In the genomic region with DNA sequence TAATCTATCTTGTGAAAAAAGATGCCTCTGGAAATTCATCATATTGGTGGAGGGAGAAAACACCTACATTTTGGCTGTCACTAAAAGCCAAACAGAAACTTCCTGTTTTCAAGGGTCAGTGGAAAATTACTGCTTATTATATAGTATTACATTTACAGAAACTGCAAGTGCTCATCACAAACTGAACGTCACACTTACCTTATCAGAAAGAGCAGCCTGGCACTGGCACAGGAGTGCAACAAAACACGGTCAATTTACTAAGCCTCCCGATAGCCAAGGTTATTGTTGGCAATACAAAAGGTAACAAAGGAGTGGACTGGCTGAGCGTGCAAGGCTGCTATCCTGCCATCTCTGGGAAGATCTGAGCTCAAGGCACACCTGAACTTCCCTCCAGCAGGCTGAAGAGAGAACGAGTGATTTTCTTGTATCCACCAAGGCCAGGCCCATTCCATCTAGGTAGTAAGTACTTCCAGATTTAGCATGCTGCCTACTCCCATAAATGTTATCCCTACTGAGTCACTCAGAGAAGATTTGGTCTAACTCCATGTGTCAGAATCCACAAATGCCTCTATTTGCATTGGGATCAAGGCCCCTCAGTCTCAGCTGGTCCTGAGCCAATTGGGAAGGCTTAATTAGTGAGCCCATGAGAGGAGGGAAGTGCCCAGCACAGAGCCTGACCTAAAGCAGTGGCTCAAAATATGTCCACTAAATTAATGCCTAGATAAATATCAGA, we compare ENCODE assay signal across 12 cellular contexts.
DNase-seq lines count a peak whose midpoint lies in the region; ATAC-seq and TF ChIP-seq lines count a peak whose summit lies in the region.
"Had no signal": no experiment of that assay in that cellular context is flagged by ENCODE, and none has a peak within 500 bp of the region (broad histone marks: within the 10 kb centered on the region; RNA-seq: fewer than 3 reads in every experiment).

No MANE protein-coding gene starts in this region.

- H3K27me3 ChIP-seq in osteoblast (ENCODE audit: insufficient read depth, low read length), result no peaks in the 10 kb centered on the region
- H3K27me3 ChIP-seq: adrenal gland, pancreas had no signal

- no peaks in the 10 kb centered on the region for H3K9me3 Mint-ChIP-seq in effector memory CD8-positive, alpha-beta T cell

- no peak overlapping the region for H3K27ac Mint-ChIP-seq in effector memory CD8-positive, alpha-beta T cell

- no peak for TF ChIP-seq CTCF in osteoblast (IDR thresholded peaks at IDR 0.05; ENCODE audit: extremely low read depth, low read depth, low read length)

- no peaks in the 10 kb centered on the region for H3K36me3 Mint-ChIP-seq in effector memory CD8-positive, alpha-beta T cell (ENCODE audit: insufficient read depth)

- no peaks in the 10 kb centered on the region for H3K36me3 ChIP-seq in osteoblast (ENCODE audit: insufficient read depth, low read length)
- H3K36me3 ChIP-seq: adrenal gland, pancreas, thoracic aorta had no signal

- peaks cover 7% of the 10 kb centered on the region for H3K4me1 ChIP-seq in osteoblast (ENCODE audit: insufficient read depth, low read length)
- H3K4me1 ChIP-seq: pancreas had no signal

- DNase-seq in NCI-H82 (lab: John Stamatoyannopoulos, UW) (peak; percentile 70), NCI-H82 treated with DMSO at 0.1 percent for 48 hours (lab: John Stamatoyannopoulos, UW; ENCODE audit: unreplicated experiment) (no peak), NCI-H2196 (lab: John Stamatoyannopoulos, UW; ENCODE audit: unreplicated experiment) (peak; percentile 44), astrocyte of the hippocampus (ENCODE audit: low read depth, low spot score) (peak; percentile 45), osteoblast (ENCODE audit: insufficient read length, low spot score, missing footprints) (peak; percentile 85)
- DNase-seq in effector memory CD8-positive, alpha-beta T cell, result no peak
- DNase-seq: NCI-H1436 treated with DMSO at 0.1 percent for 48 hours, pancreas had no signal

- no peaks in the 10 kb centered on the region for H3K9me3 ChIP-seq in osteoblast (ENCODE audit: low read depth, low read length)
- H3K9me3 ChIP-seq: adrenal gland, pancreas, thoracic aorta had no signal

- H2AFZ ChIP-seq in osteoblast (ENCODE audit: low read length), result no peak overlapping the region

- no peak overlapping the region for H3K27ac ChIP-seq in osteoblast (ENCODE audit: low read depth, low read length)
- H3K27ac ChIP-seq: adrenal gland, pancreas, thoracic aorta had no signal

- H3K4me1 Mint-ChIP-seq in effector memory CD8-positive, alpha-beta T cell (ENCODE audit: low read depth in 2 of 2), result peaks cover 0 to 3% of the 10 kb centered on the region in 2 donors

- H3K4me2 ChIP-seq in osteoblast (ENCODE audit: insufficient read depth, low read length), result no peak overlapping the region

- H3K4me3 ChIP-seq in osteoblast (ENCODE audit: insufficient read depth, low read length), result no peak overlapping the region
- H3K4me3 ChIP-seq: adrenal gland, pancreas, thoracic aorta had no signal

- H3K4me3 Mint-ChIP-seq in effector memory CD8-positive, alpha-beta T cell, result no peak overlapping the region

- H3K79me2 ChIP-seq in osteoblast (ENCODE audit: insufficient read depth, low read length), result no peaks in the 10 kb centered on the region

- H4K20me1 ChIP-seq in osteoblast (ENCODE audit: insufficient read depth, low read length), result no peaks in the 10 kb centered on the region

- ATAC-seq in HG03520 (IDR thresholded peaks at IDR 0.05; ENCODE audit: unreplicated experiment) (no peak), HG03139 (IDR thresholded peaks at IDR 0.05; ENCODE audit: unreplicated experiment) (no peak)
- ATAC-seq in effector memory CD8-positive, alpha-beta T cell (replicated peaks), result no peak
- ATAC-seq: pancreas had no signal

- no peaks in the 10 kb centered on the region for H3K27me3 Mint-ChIP-seq in effector memory CD8-positive, alpha-beta T cell

Comparison
In these comparisons a context has a peak if more than half of its experiments do, and no peak if none do; other contexts are left out.
1. DNase-seq: peak in NCI-H82 (single experiment), NCI-H2196 (single experiment), astrocyte of the hippocampus (single experiment) and osteoblast (single experiment); none in NCI-H82 treated with DMSO at 0.1 percent for 48 hours (single experiment) and effector memory CD8-positive, alpha-beta T cell (0 of 3).